In genomic region chr13:25324100-25324499, GRCh38 we compare ENCODE assay signal across 16 cellular contexts. TPM values are rescaled to one million over a fixed set of nuclear protein-coding genes. Genes with fewer than 3 reads are reported as not detected.
"Had no signal": no experiment of that assay in that cellular context is flagged by ENCODE, and none has a peak within 500 bp of the region (broad histone marks: within the 10 kb centered on the region; RNA-seq: fewer than 3 reads in every experiment).

No MANE protein-coding gene starts in this region.

- H3K4me1 Mint-ChIP-seq: activated naive CD4-positive, alpha-beta T cell treated with anti-CD3 and anti-CD28 coated beads, Interleukin-2, amount 10 ng/mL, durations not matched to agents 7 days and 5 days; endodermal cell had no signal

- ATAC-seq: foreskin keratinocyte, left lobe of liver had no signal

- H3K27me3 ChIP-seq: foreskin keratinocyte, right atrium auricular region, thyroid gland had no signal

- H3K36me3 ChIP-seq: prostate gland had no signal

- H3K4me3 ChIP-seq: prostate gland, right atrium auricular region, thyroid gland had no signal

- H3K27ac Mint-ChIP-seq: activated naive CD4-positive, alpha-beta T cell treated with anti-CD3 and anti-CD28 coated beads, Interleukin-2, amount 10 ng/mL, durations not matched to agents 7 days and 5 days; endodermal cell; T-helper 2 cell treated with Interferon-gamma antibody and Interleukin-4, amounts not matched to agents 5 μg/mL and 100 μg/mL, for 36 hours had no signal

- H3K4me1 ChIP-seq: prostate gland, right atrium auricular region, thyroid gland had no signal

- DNase-seq: activated CD4-positive, alpha-beta T cell treated with anti-CD3 and anti-CD28 coated beads for 48 hours; activated CD8-positive, alpha-beta memory T cell treated with anti-CD3 and anti-CD28 coated beads for 24 hours; activated naive CD4-positive, alpha-beta T cell treated with anti-CD3 and anti-CD28 coated beads, Interleukin-2, amount 10 ng/mL, durations not matched to agents 7 days and 5 days; amygdala; endodermal cell; foreskin keratinocyte; hypothalamus; kidney; stimulated activated CD4-positive, alpha-beta T cell treated with anti-CD3 and anti-CD28 coated beads, Interleukin-2, amount 100 ng/mL, for 24 hours; stimulated activated naive CD4-positive, alpha-beta T cell treated with Interleukin-2 at 50 U/mL for 16 hours; thyroid gland had no signal

- H3K9me3 Mint-ChIP-seq: activated naive CD4-positive, alpha-beta T cell treated with anti-CD3 and anti-CD28 coated beads, Interleukin-2, amount 10 ng/mL, durations not matched to agents 7 days and 5 days; endodermal cell; T-helper 2 cell treated with Interferon-gamma antibody and Interleukin-4, amounts not matched to agents 5 μg/mL and 100 μg/mL, for 36 hours had no signal

- H3K4me3 Mint-ChIP-seq: activated naive CD4-positive, alpha-beta T cell treated with anti-CD3 and anti-CD28 coated beads, Interleukin-2, amount 10 ng/mL, durations not matched to agents 7 days and 5 days; endodermal cell; T-helper 2 cell treated with Interferon-gamma antibody and Interleukin-4, amounts not matched to agents 5 μg/mL and 100 μg/mL, for 36 hours had no signal

- H3K27me3 Mint-ChIP-seq: activated naive CD4-positive, alpha-beta T cell treated with anti-CD3 and anti-CD28 coated beads, Interleukin-2, amount 10 ng/mL, durations not matched to agents 7 days and 5 days had no signal

- H3K27ac ChIP-seq: epithelial cell of prostate, foreskin keratinocyte, prostate gland, right atrium auricular region, thyroid gland had no signal

- H3K9me3 ChIP-seq: prostate gland, right atrium auricular region, thyroid gland had no signal

RNA-seq across cellular contexts. Expression of gene ATP8A2, which starts 47.7 kb away (rescaled TPM):
- total RNA-seq: left lobe of liver had no signal
